ENCODE assay signal across 21 cellular contexts in the genomic region with DNA sequence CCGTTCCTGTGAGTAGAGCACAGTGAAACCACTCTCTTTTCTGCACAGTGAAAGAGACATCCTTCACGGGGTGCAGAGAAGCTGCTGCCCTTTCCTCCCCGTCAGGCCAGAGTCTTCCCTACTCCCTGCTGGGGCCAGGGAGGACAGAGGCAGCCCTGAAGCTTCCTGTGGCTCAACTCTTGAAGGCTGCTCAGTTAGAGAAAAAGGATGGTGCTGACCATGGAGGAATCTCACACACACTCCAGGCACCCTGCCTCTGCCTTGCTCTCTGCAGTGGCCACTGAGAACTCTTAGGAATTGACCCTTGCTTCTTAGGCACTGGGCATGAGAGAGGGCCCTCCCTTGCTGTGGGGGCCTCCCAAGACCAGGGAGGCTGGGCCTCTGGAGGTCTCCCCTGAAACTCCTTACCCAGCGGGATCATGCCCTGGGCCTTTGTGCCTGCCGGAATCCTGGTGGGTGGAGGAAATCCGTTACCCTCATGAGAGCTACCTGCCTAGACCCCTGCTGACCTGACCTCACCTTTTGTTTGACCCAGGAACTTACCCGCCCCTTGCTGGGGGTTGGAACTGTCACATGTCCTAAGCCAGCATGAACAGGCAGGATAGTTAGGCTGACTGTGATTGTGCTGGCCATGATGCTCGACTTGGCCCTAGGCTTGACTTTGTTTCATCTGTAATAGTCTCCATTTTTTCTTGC.
A peak's percentile ranks its signal among the peaks of the same experiment; 100 is the strongest.
DNase-seq lines count a peak whose midpoint lies in the region; ATAC-seq and TF ChIP-seq lines count a peak whose summit lies in the region.
"Had no signal": no experiment of that assay in that cellular context is flagged by ENCODE, and none has a peak within 500 bp of the region (broad histone marks: within the 10 kb centered on the region; RNA-seq: fewer than 3 reads in every experiment).

No MANE protein-coding gene starts in this region.

- H3K27me3 Mint-ChIP-seq in neural progenitor cell (ENCODE audit: insufficient read depth, low read depth) (peaks cover 14% of the 10 kb centered on the region), Calu3 (ENCODE audit: unreplicated experiment) (no peaks in the 10 kb centered on the region)

- no peaks in the 10 kb centered on the region for H3K79me2 ChIP-seq in neural progenitor cell (ENCODE audit: low read depth)

- TF ChIP-seq CTCF in right atrium auricular region (IDR thresholded peaks at IDR 0.05) (no peak), choroid plexus epithelial cell (conservative IDR thresholded peaks at IDR 0.05; ENCODE audit: low read depth, low read length) (no peak), neural progenitor cell (IDR thresholded peaks at IDR 0.05) (no peak), vagina (IDR thresholded peaks at IDR 0.05) (no peak), Calu3 (IDR thresholded peaks at IDR 0.05; ENCODE audit: unreplicated experiment) (no peak)

- peak; percentile 53 for DNase-seq in right atrium auricular region (ENCODE audit: low spot score)
- DNase-seq in Right ventricle myocardium inferior (ENCODE audit: missing footprints) = no peak
- peak; percentile 34 for DNase-seq in choroid plexus epithelial cell (ENCODE audit: low read depth)
- DNase-seq in neural progenitor cell (ENCODE audit: low spot score) = no peak
- DNase-seq in vagina (ENCODE audit: extremely low spot score in 2 of 2) = peak; percentile 85 to 93
- no peak for DNase-seq in Calu3
- DNase-seq: ACHN; anterior cingulate cortex; foreskin melanocyte; NCI-H1105; NCI-H2107; NCI-H526 treated with DMSO at 0.1 percent for 48 hours; PC-3; stimulated activated CD4-positive, alpha-beta T cell treated with anti-CD3 and anti-CD28 coated beads, Interleukin-12 subunit alpha, Interleukin-12 subunit beta, amount 100 ng/mL, for 4 hours; stimulated activated naive B cell treated with anti-CD40 and anti-IgM and Interleukin-4, amounts not matched to agents 10 μg/mL and 1 μg/mL and 100 μg/mL, for 72 hours had no signal

- H3K27me3 ChIP-seq in right atrium auricular region (no peaks in the 10 kb centered on the region), neural progenitor cell (no peaks in the 10 kb centered on the region), vagina (no peaks in the 10 kb centered on the region)

- no peaks in the 10 kb centered on the region for H3F3A ChIP-seq in neural progenitor cell (ENCODE audit: low read depth)

- H3K9me3 Mint-ChIP-seq in neural progenitor cell (peaks cover 4% of the 10 kb centered on the region), Calu3 (ENCODE audit: low read depth, unreplicated experiment) (no peaks in the 10 kb centered on the region)
- H3K9me3 Mint-ChIP-seq: CD8-positive, alpha-beta T cell; stimulated activated naive B cell treated with anti-CD40 and anti-IgM and Interleukin-4, amounts not matched to agents 10 μg/mL and 1 μg/mL and 100 μg/mL, for 72 hours; T-helper 2 cell treated with Interferon-gamma antibody and Interleukin-4, amounts not matched to agents 5 μg/mL and 100 μg/mL, for 36 hours had no signal

- no peaks in the 10 kb centered on the region for H3K36me3 Mint-ChIP-seq in neural progenitor cell
- H3K36me3 Mint-ChIP-seq in Calu3 (ENCODE audit: insufficient read depth, unreplicated experiment) = no peaks in the 10 kb centered on the region
- H3K36me3 Mint-ChIP-seq: CD8-positive, alpha-beta T cell had no signal

- H3K27ac ChIP-seq in right atrium auricular region = peak overlapping the region; percentile 86 to 91
- H3K27ac ChIP-seq in neural progenitor cell = no peak overlapping the region
- H3K27ac ChIP-seq in vagina = peak overlapping the region; percentile 25
- H3K27ac ChIP-seq: prostate gland had no signal

- H3K27ac Mint-ChIP-seq in neural progenitor cell (peak overlapping the region; percentile 33), Calu3 (ENCODE audit: unreplicated experiment) (no peak overlapping the region)
- H3K27ac Mint-ChIP-seq: CD8-positive, alpha-beta T cell; stimulated activated naive B cell treated with anti-CD40 and anti-IgM and Interleukin-4, amounts not matched to agents 10 μg/mL and 1 μg/mL and 100 μg/mL, for 72 hours; T-helper 2 cell treated with Interferon-gamma antibody and Interleukin-4, amounts not matched to agents 5 μg/mL and 100 μg/mL, for 36 hours had no signal

- CTCF ChIA-PET in Calu3 (lab: Charles Lee) = no interaction called here

- no peak overlapping the region for H3K9ac ChIP-seq in neural progenitor cell

- H3K4me1 ChIP-seq in right atrium auricular region (peaks cover 0 to 87% of the 10 kb centered on the region in 2 donors), neural progenitor cell (no peaks in the 10 kb centered on the region), vagina (peaks cover 51% of the 10 kb centered on the region)
- H3K4me1 ChIP-seq: prostate gland had no signal

- ATAC-seq in Right ventricle myocardium inferior = no peak
- no peak for ATAC-seq in HG02885 (IDR thresholded peaks at IDR 0.05; ENCODE audit: poor library complexity, unreplicated experiment)
- ATAC-seq in GM21825 (IDR thresholded peaks at IDR 0.05; ENCODE audit: unreplicated experiment) = no peak
- ATAC-seq: activated CD4-positive, CD25-positive, alpha-beta regulatory T cell treated with anti-CD3 and anti-CD28 coated beads, Interleukin-2, amount 50 U/mL, for 24 hours; CD8-positive, alpha-beta T cell; PC-3 had no signal

- peaks cover 9% of the 10 kb centered on the region for H3K4me1 Mint-ChIP-seq in neural progenitor cell
- H3K4me1 Mint-ChIP-seq in Calu3 (ENCODE audit: low read depth, unreplicated experiment) = peaks cover 18% of the 10 kb centered on the region

- no peak overlapping the region for H3K4me3 Mint-ChIP-seq in neural progenitor cell
- no peak overlapping the region for H3K4me3 Mint-ChIP-seq in Calu3 (ENCODE audit: low read depth, unreplicated experiment)
- H3K4me3 Mint-ChIP-seq: CD8-positive, alpha-beta T cell; stimulated activated naive B cell treated with anti-CD40 and anti-IgM and Interleukin-4, amounts not matched to agents 10 μg/mL and 1 μg/mL and 100 μg/mL, for 72 hours; T-helper 2 cell treated with Interferon-gamma antibody and Interleukin-4, amounts not matched to agents 5 μg/mL and 100 μg/mL, for 36 hours had no signal

- H3K4me2 ChIP-seq in neural progenitor cell = no peak overlapping the region

- no peaks in the 10 kb centered on the region for H4K20me1 ChIP-seq in neural progenitor cell (ENCODE audit: low read depth)

- intact Hi-C loops in Right ventricle myocardium inferior (cut with DNase I) (loop anchor here (5.0 kb wide), 1 partner anchor 51 kb away; no protein-coding TSS in a partner anchor), vagina (cut with DNase I) (no loop called here), Calu3 (cut with micrococcal nuclease; ENCODE audit: unreplicated experiment) (no loop called here)

- no peak for TF ChIP-seq POLR2A in vagina (IDR thresholded peaks at IDR 0.05)

- H3K36me3 ChIP-seq in right atrium auricular region (no peaks in the 10 kb centered on the region), neural progenitor cell (no peaks in the 10 kb centered on the region), vagina (no peaks in the 10 kb centered on the region)
- H3K36me3 ChIP-seq: prostate gland had no signal

- BruUV-seq in Calu3 (replicated peaks; lab: Mats Ljungman, UMichigan) = no TSS peak

- H3K9me3 ChIP-seq in right atrium auricular region = no peaks in the 10 kb centered on the region
- no peaks in the 10 kb centered on the region for H3K9me3 ChIP-seq in neural progenitor cell (ENCODE audit: low read depth)
- H3K9me3 ChIP-seq in vagina = no peaks in the 10 kb centered on the region
- H3K9me3 ChIP-seq: prostate gland had no signal

- no peak overlapping the region for H3K4me3 ChIP-seq in right atrium auricular region
- no peak overlapping the region for H3K4me3 ChIP-seq in choroid plexus epithelial cell (ENCODE audit: low read depth, low read length)
- no peak overlapping the region for H3K4me3 ChIP-seq in neural progenitor cell
- H3K4me3 ChIP-seq in vagina = no peak overlapping the region
- H3K4me3 ChIP-seq: prostate gland had no signal

- no peak overlapping the region for H2AFZ ChIP-seq in neural progenitor cell (replicated peaks)

Comparison
In these comparisons a context has a peak if more than half of its experiments do, and no peak if none do; other contexts are left out.
1. DNase-seq: peak in right atrium auricular region (single experiment), choroid plexus epithelial cell (single experiment) and vagina (2 of 2); none in Right ventricle myocardium inferior (single experiment), neural progenitor cell (single experiment) and Calu3 (single experiment).